In the genomic region with DNA sequence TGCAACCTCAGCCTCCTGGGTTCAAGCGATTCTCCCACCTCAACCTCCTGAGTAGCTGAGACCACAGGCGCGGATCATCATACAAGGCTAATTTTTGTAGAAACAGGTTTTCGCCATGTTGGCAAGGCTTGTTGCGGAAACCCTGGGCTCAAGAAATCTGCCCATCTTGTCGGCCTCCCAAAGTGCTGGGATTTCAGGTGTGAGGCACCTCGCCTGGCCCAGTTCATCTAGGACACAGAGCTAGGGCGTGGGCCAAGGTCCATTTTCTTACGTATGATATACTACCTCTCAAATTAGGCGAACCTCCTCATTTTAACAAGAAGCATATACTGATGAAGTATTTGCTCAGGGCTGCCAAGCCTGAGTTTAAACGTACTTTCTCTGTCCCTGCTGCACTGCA, we compare ENCODE assay signal across 9 cellular contexts. TPM values are rescaled to one million over a fixed set of nuclear protein-coding genes. Genes with fewer than 3 reads are reported as not detected.
DNase-seq lines count a peak whose midpoint lies in the region; ATAC-seq and TF ChIP-seq lines count a peak whose summit lies in the region.
"Had no signal": no experiment of that assay in that cellular context is flagged by ENCODE, and none has a peak within 500 bp of the region (broad histone marks: within the 10 kb centered on the region; RNA-seq: fewer than 3 reads in every experiment).

No MANE protein-coding gene starts in this region.

- no peak for TF ChIP-seq CTCF in CD8-positive, alpha-beta T cell (IDR thresholded peaks at IDR 0.05)
- TF ChIP-seq CTCF in brain microvascular endothelial cell (IDR thresholded peaks at IDR 0.05; ENCODE audit: low read depth, low read length, missing control alignments) (no peak), dorsolateral prefrontal cortex (IDR thresholded peaks at IDR 0.05 in 54 of 56, conservative IDR thresholded peaks at IDR 0.05 in 2 of 56; ENCODE audit: low read depth in 1 of 56, partially characterized antibody in 56 of 56) (no peak)

- peak overlapping the region; percentile 98 for H3K27ac Mint-ChIP-seq in CD8-positive, alpha-beta T cell
- H3K27ac Mint-ChIP-seq in naive thymus-derived CD4-positive, alpha-beta T cell, result peak overlapping the region in 8 of 9 donors; percentile 71 to 100 (median 98)

- DNase-seq in CD8-positive, alpha-beta T cell, result no peak
- DNase-seq in Jurkat, Clone E6-1 (ENCODE audit: low read depth, low spot score), result no peak
- DNase-seq in brain microvascular endothelial cell (no peak), dorsolateral prefrontal cortex (no peak), posterior cingulate gyrus (no peak), NCI-H2196 treated with DMSO at 0.1 percent for 48 hours (lab: John Stamatoyannopoulos, UW; ENCODE audit: unreplicated experiment) (no peak), SW 1271 (lab: John Stamatoyannopoulos, UW) (no peak)
- DNase-seq in naive thymus-derived CD4-positive, alpha-beta T cell, result no peak
- DNase-seq: kidney had no signal

- H3K27ac ChIP-seq in CD8-positive, alpha-beta T cell (ENCODE audit: low read depth, low read length), result no peak overlapping the region
- H3K27ac ChIP-seq in brain microvascular endothelial cell (no peak overlapping the region), dorsolateral prefrontal cortex (no peak overlapping the region)
- H3K27ac ChIP-seq in naive thymus-derived CD4-positive, alpha-beta T cell (ENCODE audit: low read depth, low read length), result peak overlapping the region; percentile 84

- peak overlapping the region; percentile 91 for H3K4me3 Mint-ChIP-seq in CD8-positive, alpha-beta T cell
- peak overlapping the region; percentile 87 to 100 (median 94) for H3K4me3 Mint-ChIP-seq in naive thymus-derived CD4-positive, alpha-beta T cell

- peaks cover 53% of the 10 kb centered on the region for H3K36me3 Mint-ChIP-seq in CD8-positive, alpha-beta T cell
- peaks cover 7 to 44% (median 36%) of the 10 kb centered on the region in 5 donors for H3K36me3 Mint-ChIP-seq in naive thymus-derived CD4-positive, alpha-beta T cell

- H3K4me1 ChIP-seq in CD8-positive, alpha-beta T cell (ENCODE audit: insufficient read depth, low read length), result peaks cover 46% of the 10 kb centered on the region
- peaks cover 19 to 21% of the 10 kb centered on the region in 2 donors for H3K4me1 ChIP-seq in naive thymus-derived CD4-positive, alpha-beta T cell (ENCODE audit: control insufficient read depth in 2 of 2, insufficient read depth in 2 of 2, low read length in 2 of 2)

- no peaks in the 10 kb centered on the region for H3K9me3 ChIP-seq in CD8-positive, alpha-beta T cell (ENCODE audit: low read length)
- H3K9me3 ChIP-seq in naive thymus-derived CD4-positive, alpha-beta T cell (ENCODE audit: control insufficient read depth in 2 of 3, low read length in 3 of 3), result no peaks in the 10 kb centered on the region

- intact Hi-C loops in CD8-positive, alpha-beta T cell (cut with DNase I, micrococcal nuclease), result loop anchor here (2.0 to 10.0 kb wide), 4 partner anchors 105 to 731 kb away; partner anchors contain the start of genes DMAC2L (in 1 of the 2), KLHDC1 (in 1 of the 2), L2HGDH (in 1 of the 2) and POLE2 (in 1 of the 2)
- intact Hi-C loops in naive thymus-derived CD4-positive, alpha-beta T cell (cut with micrococcal nuclease), result loop anchor here (10.0 kb wide), 2 partner anchors 1511 to 1661 kb away; partner anchors contain the start of genes TMX1 (in 1 of the 2) and TRIM9 (in 1 of the 2)
- intact Hi-C loops in dorsolateral prefrontal cortex (cut with DNase I) (no loop called here), posterior cingulate gyrus (cut with DNase I) (no loop called here)

- CTCF ChIA-PET in CD8-positive, alpha-beta T cell (lab: Charles Lee), result interaction anchor here (0.6 to 1.3 kb wide), 2 partner anchors 144 to 183 kb away, joined by 3 read pairs; no protein-coding TSS in a partner anchor
- CTCF ChIA-PET in naive thymus-derived CD4-positive, alpha-beta T cell (lab: Charles Lee), result no interaction called here

- peaks cover 22% of the 10 kb centered on the region for H3K36me3 ChIP-seq in CD8-positive, alpha-beta T cell (ENCODE audit: insufficient read depth, low read length)
- H3K36me3 ChIP-seq in brain microvascular endothelial cell (replicated peaks), result peaks cover 33% of the 10 kb centered on the region
- H3K36me3 ChIP-seq in naive thymus-derived CD4-positive, alpha-beta T cell (ENCODE audit: control insufficient read depth in 2 of 3, insufficient read depth in 3 of 3, low read length in 3 of 3), result peaks cover 16 to 28% (median 16%) of the 10 kb centered on the region in 3 experiments

- POLR2A ChIA-PET in CD8-positive, alpha-beta T cell (lab: Charles Lee), result interaction anchor here (1.2 to 1.5 kb wide), 2 partner anchors 37 to 122 kb away, joined by 3 to 6 read pairs; partner anchors contain the start of genes MGAT2 and RPL36AL
- POLR2A ChIA-PET in naive thymus-derived CD4-positive, alpha-beta T cell (lab: Charles Lee), result interaction anchor here (4.8 to 6.6 kb wide), 2 partner anchors 12 to 38 kb away, joined by 102 to 137 read pairs; partner anchors contain the start of genes LRR1, MGAT2 and RPL36AL

- H3K27me3 ChIP-seq in CD8-positive, alpha-beta T cell (ENCODE audit: insufficient read depth, low read length), result no peaks in the 10 kb centered on the region
- H3K27me3 ChIP-seq in brain microvascular endothelial cell (replicated peaks) (no peaks in the 10 kb centered on the region), dorsolateral prefrontal cortex (no peaks in the 10 kb centered on the region)
- H3K27me3 ChIP-seq in naive thymus-derived CD4-positive, alpha-beta T cell (ENCODE audit: control insufficient read depth in 2 of 2, insufficient read depth in 2 of 2, low read length in 2 of 2), result no peaks in the 10 kb centered on the region

- ATAC-seq in CD8-positive, alpha-beta T cell, result no peak
- ATAC-seq in naive thymus-derived CD4-positive, alpha-beta T cell, result no peak

- H3K27me3 Mint-ChIP-seq in CD8-positive, alpha-beta T cell (ENCODE audit: low read depth), result no peaks in the 10 kb centered on the region
- peaks cover 0 to 5% (median 0%) of the 10 kb centered on the region in 5 donors for H3K27me3 Mint-ChIP-seq in naive thymus-derived CD4-positive, alpha-beta T cell

- in situ Hi-C loops in brain microvascular endothelial cell (cut with HindIII; ENCODE audit: low pct_ligation_motif_present, low sequenced_read_pairs), result no loop called here

- H3K9me3 Mint-ChIP-seq in CD8-positive, alpha-beta T cell, result no peaks in the 10 kb centered on the region
- peaks cover 0 to 12% (median 0%) of the 10 kb centered on the region in 11 donors for H3K9me3 Mint-ChIP-seq in naive thymus-derived CD4-positive, alpha-beta T cell

- peak overlapping the region; percentile 81 for H3K4me3 ChIP-seq in CD8-positive, alpha-beta T cell (ENCODE audit: low read depth, low read length)
- peak overlapping the region; percentile 98 for H3K4me3 ChIP-seq in Jurkat, Clone E6-1 (ENCODE audit: low read length)
- H3K4me3 ChIP-seq in brain microvascular endothelial cell (ENCODE audit: low read depth, low read length) (peak overlapping the region; percentile 99), dorsolateral prefrontal cortex (peak overlapping the region in 23 of 59 donors; percentile 9 to 100 (median 93))
- peak overlapping the region; percentile 98 for H3K4me3 ChIP-seq in naive thymus-derived CD4-positive, alpha-beta T cell (ENCODE audit: low read length)

- peaks cover 63% of the 10 kb centered on the region for H3K4me1 Mint-ChIP-seq in CD8-positive, alpha-beta T cell (ENCODE audit: low read depth)
- H3K4me1 Mint-ChIP-seq in naive thymus-derived CD4-positive, alpha-beta T cell, result peaks cover 37 to 74% (median 62%) of the 10 kb centered on the region in 7 donors

RNA-seq across cellular contexts. Expression of gene RPS29, which starts 2.1 kb away (rescaled TPM):
- total RNA-seq in CD8-positive, alpha-beta T cell, result 1,000 to 10,000 TPM; 3,843 to 3,876 TPM
- polyA plus RNA-seq in Jurkat, Clone E6-1 (2012; ENCODE audit: insufficient read depth, insufficient read length), result 5,160 TPM
- total RNA-seq in naive thymus-derived CD4-positive, alpha-beta T cell, result 1,000 to 10,000 TPM; 2,254 to 4,907 (median 2,729) TPM
- over 10,000 TPM; 10,630 to 13,249 TPM for polyA plus RNA-seq in naive thymus-derived CD4-positive, alpha-beta T cell
- total RNA-seq in dorsolateral prefrontal cortex, result 100 to 1,000 TPM; 199 to 551 (median 360) TPM

RNA-seq across cellular contexts. Expression of gene LRR1, which starts 14.7 kb away (rescaled TPM):
- total RNA-seq in CD8-positive, alpha-beta T cell, result 1 to 10 TPM; 6.2 to 7.3 TPM
- polyA plus RNA-seq in Jurkat, Clone E6-1 (2012; ENCODE audit: insufficient read depth, insufficient read length), result 62.2 TPM
- total RNA-seq in naive thymus-derived CD4-positive, alpha-beta T cell, result 10 to 100 TPM in 3 of 5 experiments, 1 to 10 TPM in 2; 7.5 to 39.7 (median 13.3) TPM
- 10 to 100 TPM; 12.0 to 14.2 TPM for polyA plus RNA-seq in naive thymus-derived CD4-positive, alpha-beta T cell
- total RNA-seq in dorsolateral prefrontal cortex, result 10 to 100 TPM in 1 of 120 experiments, 1 to 10 TPM in 116, under 1 TPM in 3; 0.89 to 10.9 (median 3.8) TPM

RNA-seq across cellular contexts. Expression of gene RPL36AL, which starts 36.4 kb away (rescaled TPM):
- 100 to 1,000 TPM; 302 to 318 TPM for total RNA-seq in CD8-positive, alpha-beta T cell
- 479 TPM for polyA plus RNA-seq in Jurkat, Clone E6-1 (2012; ENCODE audit: insufficient read depth, insufficient read length)
- 100 to 1,000 TPM; 177 to 429 (median 281) TPM for total RNA-seq in naive thymus-derived CD4-positive, alpha-beta T cell
- 100 to 1,000 TPM; 468 to 686 TPM for polyA plus RNA-seq in naive thymus-derived CD4-positive, alpha-beta T cell
- 100 to 1,000 TPM in 41 of 120 experiments, 10 to 100 TPM in 79; 70.0 to 141 (median 96.5) TPM for total RNA-seq in dorsolateral prefrontal cortex

RNA-seq across cellular contexts. Expression of gene MGAT2, which starts 36.5 kb away (rescaled TPM):
- 10 to 100 TPM; 22.6 to 24.0 TPM for total RNA-seq in CD8-positive, alpha-beta T cell
- 30.1 TPM for polyA plus RNA-seq in Jurkat, Clone E6-1 (2012; ENCODE audit: insufficient read depth, insufficient read length)
- total RNA-seq in naive thymus-derived CD4-positive, alpha-beta T cell, result 10 to 100 TPM; 16.8 to 69.3 (median 35.1) TPM
- 10 to 100 TPM; 16.5 to 24.5 TPM for polyA plus RNA-seq in naive thymus-derived CD4-positive, alpha-beta T cell
- total RNA-seq in dorsolateral prefrontal cortex, result 10 to 100 TPM in 82 of 120 experiments, 1 to 10 TPM in 38; 6.7 to 13.7 (median 10.6) TPM

RNA-seq across cellular contexts. Expression of gene DNAAF2, which starts 51.0 kb away (rescaled TPM):
- total RNA-seq in CD8-positive, alpha-beta T cell, result 10 to 100 TPM in 1 of 2 experiments, 1 to 10 TPM in 1; 9.3 to 11.7 TPM
- polyA plus RNA-seq in Jurkat, Clone E6-1 (2012; ENCODE audit: insufficient read depth, insufficient read length), result 9.1 TPM
- total RNA-seq in naive thymus-derived CD4-positive, alpha-beta T cell, result 10 to 100 TPM in 2 of 5 experiments, 1 to 10 TPM in 3; 7.1 to 15.8 (median 9.0) TPM
- polyA plus RNA-seq in naive thymus-derived CD4-positive, alpha-beta T cell, result 10 to 100 TPM; 10.1 to 15.7 TPM
- total RNA-seq in dorsolateral prefrontal cortex, result 1 to 10 TPM; 3.8 to 9.2 (median 6.3) TPM

Comparison
In these comparisons a context has a peak if more than half of its experiments do, and no peak if none do; other contexts are left out.
1. RNA of gene RPS29, which starts 2.1 kb away (total RNA-seq): 3,843 to 3,876 TPM in CD8-positive, alpha-beta T cell and 2,254 to 4,907 TPM in naive thymus-derived CD4-positive, alpha-beta T cell; 199 to 551 TPM in dorsolateral prefrontal cortex; every median in the first group is over 4 times any median in the second.
2. intact Hi-C loops: an anchor here in CD8-positive, alpha-beta T cell (2.0 to 10.0 kb wide) and naive thymus-derived CD4-positive, alpha-beta T cell (10.0 kb wide); none called in dorsolateral prefrontal cortex and posterior cingulate gyrus.